Comparison of ENCODE assay signal across 8 cellular contexts in the genomic region with DNA sequence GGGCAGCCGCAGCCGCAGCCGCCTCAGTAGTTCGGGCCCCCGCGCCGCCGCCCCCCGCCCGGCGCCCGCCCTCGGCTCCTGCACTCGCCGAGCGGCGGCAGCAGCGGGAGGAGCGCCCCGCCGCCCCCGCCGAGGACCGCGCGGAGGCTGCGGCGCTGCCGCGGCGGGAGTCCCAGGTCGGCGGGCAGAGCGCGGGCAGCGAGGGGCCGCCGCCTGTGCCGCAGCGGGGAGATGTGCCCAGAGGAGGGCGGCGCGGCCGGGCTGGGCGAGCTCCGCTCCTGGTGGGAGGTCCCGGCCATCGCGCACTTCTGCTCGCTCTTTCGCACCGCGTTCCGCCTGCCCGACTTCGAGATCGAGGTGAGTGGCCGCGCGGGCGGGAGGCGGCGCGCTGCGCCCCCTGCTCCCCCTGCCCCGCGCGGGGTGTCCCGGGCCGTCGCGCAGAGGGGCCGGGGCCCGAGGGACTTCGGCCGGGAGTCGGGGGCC. TPM values are rescaled to one million over a fixed set of nuclear protein-coding genes. Genes with fewer than 3 reads are reported as not detected.
A peak's percentile ranks its signal among the peaks of the same experiment; 100 is the strongest.
DNase-seq lines count a peak whose midpoint lies in the region; ATAC-seq and TF ChIP-seq lines count a peak whose summit lies in the region.

No MANE protein-coding gene starts in this region.

- H3K4me3 Mint-ChIP-seq in activated naive CD4-positive, alpha-beta T cell treated with anti-CD3 and anti-CD28 coated beads for 36 hours, result no peak overlapping the region

- peak in 8 of 14 donors; percentile 24 to 74 (median 54) for DNase-seq in C1 segment of cervical spinal cord (lab: John Stamatoyannopoulos, UW)
- peak; percentile 55 for DNase-seq in HK-2 (ENCODE audit: unreplicated experiment)
- peak; percentile 31 for DNase-seq in activated naive CD4-positive, alpha-beta T cell treated with anti-CD3 and anti-CD28 coated beads for 36 hours
- DNase-seq in iPS-NIHi11 (ENCODE audit: low spot score), result peak; percentile 53
- peak; percentile 10 for DNase-seq in stimulated activated CD4-positive, alpha-beta T cell treated with anti-CD3 and anti-CD28 coated beads, Interleukin-1b, Interleukin-23, amount 100 ng/mL, for 48 hours
- no peak for DNase-seq in DMS153 treated with DMSO at 0.1 percent for 48 hours (lab: John Stamatoyannopoulos, UW; ENCODE audit: unreplicated experiment)
- no peak for DNase-seq in iPS-NIHi7 (ENCODE audit: extremely low spot score)

- no peaks in the 10 kb centered on the region for H3K9me3 Mint-ChIP-seq in activated naive CD4-positive, alpha-beta T cell treated with anti-CD3 and anti-CD28 coated beads for 36 hours

- CTCF ChIA-PET in activated naive CD4-positive, alpha-beta T cell treated with anti-CD3 and anti-CD28 coated beads for 36 hours (lab: Charles Lee), result no interaction called here

- H3K27ac Mint-ChIP-seq in activated naive CD4-positive, alpha-beta T cell treated with anti-CD3 and anti-CD28 coated beads for 36 hours, result no peak overlapping the region

- peaks cover 22% of the 10 kb centered on the region for H3K4me1 Mint-ChIP-seq in activated naive CD4-positive, alpha-beta T cell treated with anti-CD3 and anti-CD28 coated beads for 36 hours (ENCODE audit: low read depth)

- ATAC-seq in GM18505 (IDR thresholded peaks at IDR 0.05; ENCODE audit: unreplicated experiment), result no peak

- no peak for TF ChIP-seq POLR2A in GM18505 (IDR thresholded peaks at IDR 0.05; ENCODE audit: borderline replicate concordance, extremely low read depth, insufficient read depth, insufficient read length)

- intact Hi-C loops in activated naive CD4-positive, alpha-beta T cell treated with anti-CD3 and anti-CD28 coated beads for 36 hours (cut with micrococcal nuclease), result loop anchor here (1.0 to 5.0 kb wide), 3 partner anchors 21 to 294 kb away; a partner anchor contains a TSS

- H3K36me3 Mint-ChIP-seq in activated naive CD4-positive, alpha-beta T cell treated with anti-CD3 and anti-CD28 coated beads for 36 hours (ENCODE audit: low read depth), result no peaks in the 10 kb centered on the region

- peaks cover 47% of the 10 kb centered on the region for H3K27me3 Mint-ChIP-seq in activated naive CD4-positive, alpha-beta T cell treated with anti-CD3 and anti-CD28 coated beads for 36 hours (ENCODE audit: low read depth)

RNA-seq across cellular contexts. Expression of a gene that starts 0.3 kb away (rescaled TPM):
- total RNA-seq in activated naive CD4-positive, alpha-beta T cell treated with anti-CD3 and anti-CD28 coated beads for 36 hours, result under 1 TPM in 1 of 2 experiments, not detected in 1; 0.17 TPM

Comparison
In these comparisons a context has a peak if more than half of its experiments do, and no peak if none do; other contexts are left out.
1. DNase-seq: peak in C1 segment of cervical spinal cord (8 of 14), HK-2 (single experiment), activated naive CD4-positive, alpha-beta T cell treated with anti-CD3 and anti-CD28 coated beads for 36 hours (single experiment), iPS-NIHi11 (single experiment) and stimulated activated CD4-positive, alpha-beta T cell treated with anti-CD3 and anti-CD28 coated beads, Interleukin-1b, Interleukin-23, amount 100 ng/mL, for 48 hours (single experiment); none in DMS153 treated with DMSO at 0.1 percent for 48 hours (single experiment) and iPS-NIHi7 (single experiment).